Comparison of ENCODE assay signal across 8 cellular contexts in the genomic region with DNA sequence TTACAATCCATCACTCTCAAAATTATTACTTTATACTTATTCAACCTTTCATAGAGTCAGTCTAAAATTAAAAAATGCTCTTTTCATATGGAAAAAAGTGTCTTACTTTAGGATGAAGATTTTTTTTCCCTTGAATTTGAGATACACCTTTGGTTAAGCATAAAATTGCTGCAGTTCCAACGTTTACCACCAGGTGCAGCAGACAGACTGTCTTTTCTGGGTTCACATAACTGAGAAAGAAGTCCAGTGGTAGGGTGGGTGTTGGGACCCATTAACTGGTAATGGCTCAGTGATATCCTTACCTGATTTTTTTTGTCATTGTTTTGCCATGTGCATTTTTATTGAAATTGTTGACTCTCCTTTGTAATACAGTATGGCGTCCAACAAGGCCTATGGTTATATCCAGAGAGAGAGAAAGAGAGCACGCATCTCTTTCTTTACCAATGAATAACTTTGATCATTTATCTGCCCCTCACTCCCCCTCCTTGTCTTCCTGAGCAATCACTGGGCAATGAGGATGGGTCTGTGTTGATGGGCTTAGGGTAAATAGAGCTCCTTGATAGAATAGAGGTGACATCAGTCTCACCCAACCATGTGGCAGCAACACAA.
DNase-seq lines count a peak whose midpoint lies in the region; ATAC-seq and TF ChIP-seq lines count a peak whose summit lies in the region.
"Had no signal": no experiment of that assay in that cellular context is flagged by ENCODE, and none has a peak within 500 bp of the region (broad histone marks: within the 10 kb centered on the region; RNA-seq: fewer than 3 reads in every experiment).

No MANE protein-coding gene starts in this region.

- no peaks in the 10 kb centered on the region for H3K4me1 ChIP-seq in suprapubic skin

- TF ChIP-seq EP300 in suprapubic skin (IDR thresholded peaks at IDR 0.05) = no peak

- WGBS in suprapubic skin = 68% methylated on average over 3 of the region's 3 CpGs

- H3K9me3 ChIP-seq in suprapubic skin = no peaks in the 10 kb centered on the region

- no peaks in the 10 kb centered on the region for H3K27me3 Mint-ChIP-seq in mesothelial cell of epicardium (ENCODE audit: low read depth)
- H3K27me3 Mint-ChIP-seq: dendritic cell treated with granulocyte-macrophage colony-stimulating factor and Interleukin-4, amounts not matched to agents 40 ng/mL and 50 ng/mL, for 4 days had no signal

- no peak for TF ChIP-seq POLR2A in suprapubic skin (IDR thresholded peaks at IDR 0.05)

- ATAC-seq in HG03432 (IDR thresholded peaks at IDR 0.05; ENCODE audit: unreplicated experiment) (peak; percentile 56), GM19452 (IDR thresholded peaks at IDR 0.05; ENCODE audit: unreplicated experiment) (no peak)

- H3K36me3 Mint-ChIP-seq in mesothelial cell of epicardium = peaks cover 20% of the 10 kb centered on the region

- no peaks in the 10 kb centered on the region for H3K36me3 ChIP-seq in suprapubic skin

- H3K27ac Mint-ChIP-seq in mesothelial cell of epicardium = peak overlapping the region; percentile 84
- H3K27ac Mint-ChIP-seq: dendritic cell treated with granulocyte-macrophage colony-stimulating factor and Interleukin-4, amounts not matched to agents 40 ng/mL and 50 ng/mL, for 4 days had no signal

- POLR2A ChIA-PET in GM10248 (lab: Yijun Ruan, JAX) = no interaction called here

- H3K4me1 Mint-ChIP-seq in mesothelial cell of epicardium = peaks cover 72% of the 10 kb centered on the region

- peaks cover 4% of the 10 kb centered on the region for H3K9me3 Mint-ChIP-seq in mesothelial cell of epicardium
- H3K9me3 Mint-ChIP-seq: dendritic cell treated with granulocyte-macrophage colony-stimulating factor and Interleukin-4, amounts not matched to agents 40 ng/mL and 50 ng/mL, for 4 days had no signal

- TF ChIP-seq CTCF in GM10248 (IDR thresholded peaks at IDR 0.05; ENCODE audit: control extremely low read depth, extremely low read depth, low read depth, missing control alignments) (peak; percentile 37), mesothelial cell of epicardium (IDR thresholded peaks at IDR 0.05; ENCODE audit: unreplicated experiment) (peak; percentile 95), suprapubic skin (IDR thresholded peaks at IDR 0.05) (peak in 1 of 2 donors; percentile 37)

- no peak overlapping the region for H3K4me3 Mint-ChIP-seq in mesothelial cell of epicardium
- H3K4me3 Mint-ChIP-seq: dendritic cell treated with granulocyte-macrophage colony-stimulating factor and Interleukin-4, amounts not matched to agents 40 ng/mL and 50 ng/mL, for 4 days had no signal

- DNase-seq in GM10248 (ENCODE audit: extremely low spot score) = no peak
- peak; percentile 2 to 4 for DNase-seq in activated CD4-positive, alpha-beta T cell treated with anti-CD3 and anti-CD28 coated beads, Interleukin-2, amount 50 U/mL, for 48 hours
- no peak for DNase-seq in mesothelial cell of epicardium (ENCODE audit: low spot score in 2 of 2, unreplicated experiment in 2 of 2)
- no peak for DNase-seq in suprapubic skin (ENCODE audit: low spot score in 2 of 2)
- no peak for DNase-seq in DMS79 (lab: John Stamatoyannopoulos, UW)

- H3K27ac ChIP-seq in suprapubic skin = no peak overlapping the region

- CTCF ChIA-PET in GM10248 (lab: Yijun Ruan, JAX) = interaction anchor here (0.8 to 1.5 kb wide), 5 partner anchors 9 to 31 kb away, joined by 3 to 4 read pairs (median 3); no protein-coding TSS in a partner anchor

- no peak overlapping the region for H3K4me3 ChIP-seq in suprapubic skin

- H3K27me3 ChIP-seq in suprapubic skin = no peaks in the 10 kb centered on the region

Comparison
In these comparisons a context has a peak if more than half of its experiments do, and no peak if none do; other contexts are left out.
1. DNase-seq: peak in activated CD4-positive, alpha-beta T cell treated with anti-CD3 and anti-CD28 coated beads, Interleukin-2, amount 50 U/mL, for 48 hours (2 of 2); none in GM10248 (single experiment), mesothelial cell of epicardium (0 of 2), suprapubic skin (0 of 2) and DMS79 (single experiment).